Comparison of ENCODE assay signal across 1 cellular context in the genomic region with DNA sequence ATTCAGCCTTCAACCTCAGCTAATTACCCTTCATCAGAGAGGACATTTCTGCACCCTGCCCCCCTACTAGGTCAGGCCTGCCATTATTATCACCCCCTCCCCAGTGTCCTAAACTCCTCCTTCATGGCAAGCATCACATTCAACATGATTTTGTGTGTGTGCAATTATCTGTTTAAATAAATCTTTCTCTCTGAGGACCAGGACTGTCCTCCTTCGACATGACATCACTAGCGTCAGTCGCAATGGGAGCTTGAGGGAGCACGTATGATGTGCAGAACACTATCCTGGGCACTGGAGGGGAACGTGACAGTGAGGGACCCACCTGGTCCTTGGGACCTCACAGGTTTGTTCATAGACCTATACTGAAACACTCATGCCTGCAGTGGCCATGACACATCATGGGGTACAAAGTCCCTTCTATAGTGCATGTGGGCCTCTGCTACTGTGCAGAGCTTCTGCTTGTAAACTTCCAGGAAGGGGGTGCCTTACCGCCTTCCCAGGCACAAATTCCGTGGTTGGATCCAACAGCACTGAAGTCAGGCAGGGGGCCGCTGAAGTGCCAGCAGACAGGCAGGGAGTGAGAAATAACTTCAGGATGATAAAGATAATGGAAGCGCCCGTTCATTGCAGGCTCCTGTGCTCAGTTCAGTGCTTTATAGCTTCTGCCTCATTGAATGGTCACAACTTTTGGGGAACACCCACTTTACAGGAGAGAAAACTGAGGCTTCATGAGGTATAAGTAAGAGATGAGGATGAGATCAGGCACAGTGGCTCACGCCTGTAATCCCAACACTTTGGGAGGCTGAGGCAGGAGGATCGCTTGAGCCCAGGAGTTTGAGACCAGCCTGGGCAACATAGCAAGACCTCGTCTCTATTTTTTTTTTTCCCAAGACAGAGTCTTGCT.
A peak's percentile ranks its signal among the peaks of the same experiment; 100 is the strongest.
TF ChIP-seq lines count a peak whose summit lies in the region.

No MANE protein-coding gene starts in this region.

TF ChIP-seq in HepG2, 621 proteins besides CTCF, POLR2A, EP300 and RAD21 (continued from another document and continues in another):
- TF ChIP-seq, protein P1, sequence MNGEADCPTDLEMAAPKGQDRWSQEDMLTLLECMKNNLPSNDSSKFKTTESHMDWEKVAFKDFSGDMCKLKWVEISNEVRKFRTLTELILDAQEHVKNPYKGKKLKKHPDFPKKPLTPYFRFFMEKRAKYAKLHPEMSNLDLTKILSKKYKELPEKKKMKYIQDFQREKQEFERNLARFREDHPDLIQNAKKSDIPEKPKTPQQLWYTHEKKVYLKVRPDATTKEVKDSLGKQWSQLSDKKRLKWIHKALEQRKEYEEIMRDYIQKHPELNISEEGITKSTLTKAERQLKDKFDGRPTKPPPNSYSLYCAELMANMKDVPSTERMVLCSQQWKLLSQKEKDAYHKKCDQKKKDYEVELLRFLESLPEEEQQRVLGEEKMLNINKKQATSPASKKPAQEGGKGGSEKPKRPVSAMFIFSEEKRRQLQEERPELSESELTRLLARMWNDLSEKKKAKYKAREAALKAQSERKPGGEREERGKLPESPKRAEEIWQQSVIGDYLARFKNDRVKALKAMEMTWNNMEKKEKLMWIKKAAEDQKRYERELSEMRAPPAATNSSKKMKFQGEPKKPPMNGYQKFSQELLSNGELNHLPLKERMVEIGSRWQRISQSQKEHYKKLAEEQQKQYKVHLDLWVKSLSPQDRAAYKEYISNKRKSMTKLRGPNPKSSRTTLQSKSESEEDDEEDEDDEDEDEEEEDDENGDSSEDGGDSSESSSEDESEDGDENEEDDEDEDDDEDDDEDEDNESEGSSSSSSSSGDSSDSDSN (CRISPR knock-in tag; IDR thresholded peaks at IDR 0.05), result peak; percentile 26; the same call in 1 of the 2 replicates
- no peak for TF ChIP-seq MAZ (IDR thresholded peaks at IDR 0.05; ENCODE audit: borderline replicate concordance, low read depth, low read length)
- TF ChIP-seq MAZ (CRISPR knock-in tag; IDR thresholded peaks at IDR 0.05; ENCODE audit: low read depth), result no peak
- TF ChIP-seq FLYWCH1 (CRISPR knock-in tag; IDR thresholded peaks at IDR 0.05), result peak; percentile 31; the same call in 1 of the 2 replicates
- TF ChIP-seq YEATS2 (CRISPR knock-in tag; IDR thresholded peaks at IDR 0.05; ENCODE audit: borderline replicate concordance), result peak; percentile 23; the same call in 1 of the 2 replicates
- TF ChIP-seq DMAP1 (CRISPR knock-in tag; IDR thresholded peaks at IDR 0.05), result peak; percentile 69
- peak; percentile 61 for TF ChIP-seq THAP11 (CRISPR knock-in tag; IDR thresholded peaks at IDR 0.05)
- TF ChIP-seq MEF2D (CRISPR knock-in tag; IDR thresholded peaks at IDR 0.05), result peak; percentile 25; the same call in 1 of the 2 replicates
- TF ChIP-seq, protein P2, sequence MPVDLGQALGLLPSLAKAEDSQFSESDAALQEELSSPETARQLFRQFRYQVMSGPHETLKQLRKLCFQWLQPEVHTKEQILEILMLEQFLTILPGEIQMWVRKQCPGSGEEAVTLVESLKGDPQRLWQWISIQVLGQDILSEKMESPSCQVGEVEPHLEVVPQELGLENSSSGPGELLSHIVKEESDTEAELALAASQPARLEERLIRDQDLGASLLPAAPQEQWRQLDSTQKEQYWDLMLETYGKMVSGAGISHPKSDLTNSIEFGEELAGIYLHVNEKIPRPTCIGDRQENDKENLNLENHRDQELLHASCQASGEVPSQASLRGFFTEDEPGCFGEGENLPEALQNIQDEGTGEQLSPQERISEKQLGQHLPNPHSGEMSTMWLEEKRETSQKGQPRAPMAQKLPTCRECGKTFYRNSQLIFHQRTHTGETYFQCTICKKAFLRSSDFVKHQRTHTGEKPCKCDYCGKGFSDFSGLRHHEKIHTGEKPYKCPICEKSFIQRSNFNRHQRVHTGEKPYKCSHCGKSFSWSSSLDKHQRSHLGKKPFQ (CRISPR knock-in tag; IDR thresholded peaks at IDR 0.05; ENCODE audit: insufficient replicate concordance), result no peak
- peak; percentile 48; the same call in 1 of the 2 replicates for TF ChIP-seq ZNF12 (CRISPR knock-in tag; IDR thresholded peaks at IDR 0.05)
- TF ChIP-seq ZNF263 (CRISPR knock-in tag; IDR thresholded peaks at IDR 0.05), result peak; percentile 71
- TF ChIP-seq, protein P3, sequence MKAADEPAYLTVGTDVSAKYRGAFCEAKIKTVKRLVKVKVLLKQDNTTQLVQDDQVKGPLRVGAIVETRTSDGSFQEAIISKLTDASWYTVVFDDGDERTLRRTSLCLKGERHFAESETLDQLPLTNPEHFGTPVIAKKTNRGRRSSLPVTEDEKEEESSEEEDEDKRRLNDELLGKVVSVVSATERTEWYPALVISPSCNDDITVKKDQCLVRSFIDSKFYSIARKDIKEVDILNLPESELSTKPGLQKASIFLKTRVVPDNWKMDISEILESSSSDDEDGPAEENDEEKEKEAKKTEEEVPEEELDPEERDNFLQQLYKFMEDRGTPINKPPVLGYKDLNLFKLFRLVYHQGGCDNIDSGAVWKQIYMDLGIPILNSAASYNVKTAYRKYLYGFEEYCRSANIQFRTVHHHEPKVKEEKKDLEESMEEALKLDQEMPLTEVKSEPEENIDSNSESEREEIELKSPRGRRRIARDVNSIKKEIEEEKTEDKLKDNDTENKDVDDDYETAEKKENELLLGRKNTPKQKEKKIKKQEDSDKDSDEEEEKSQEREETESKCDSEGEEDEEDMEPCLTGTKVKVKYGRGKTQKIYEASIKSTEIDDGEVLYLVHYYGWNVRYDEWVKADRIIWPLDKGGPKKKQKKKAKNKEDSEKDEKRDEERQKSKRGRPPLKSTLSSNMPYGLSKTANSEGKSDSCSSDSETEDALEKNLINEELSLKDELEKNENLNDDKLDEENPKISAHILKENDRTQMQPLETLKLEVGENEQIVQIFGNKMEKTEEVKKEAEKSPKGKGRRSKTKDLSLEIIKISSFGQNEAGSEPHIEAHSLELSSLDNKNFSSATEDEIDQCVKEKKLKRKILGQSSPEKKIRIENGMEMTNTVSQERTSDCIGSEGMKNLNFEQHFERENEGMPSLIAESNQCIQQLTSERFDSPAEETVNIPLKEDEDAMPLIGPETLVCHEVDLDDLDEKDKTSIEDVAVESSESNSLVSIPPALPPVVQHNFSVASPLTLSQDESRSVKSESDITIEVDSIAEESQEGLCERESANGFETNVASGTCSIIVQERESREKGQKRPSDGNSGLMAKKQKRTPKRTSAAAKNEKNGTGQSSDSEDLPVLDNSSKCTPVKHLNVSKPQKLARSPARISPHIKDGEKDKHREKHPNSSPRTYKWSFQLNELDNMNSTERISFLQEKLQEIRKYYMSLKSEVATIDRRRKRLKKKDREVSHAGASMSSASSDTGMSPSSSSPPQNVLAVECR (CRISPR knock-in tag; IDR thresholded peaks at IDR 0.05; ENCODE audit: borderline replicate concordance), result peak; percentile 60; the same call in 1 of the 2 replicates
- TF ChIP-seq AGO2 (optimal IDR thresholded peaks at IDR 0.05; ENCODE audit: low read depth, low read length), result no peak
- TF ChIP-seq ZKSCAN5 (CRISPR knock-in tag; IDR thresholded peaks at IDR 0.05), result no peak
- TF ChIP-seq NR2F6 (IDR thresholded peaks at IDR 0.05), result no peak
- TF ChIP-seq NR2F6 (CRISPR knock-in tag; IDR thresholded peaks at IDR 0.05), result peak; percentile 40; the same call in 1 of the 2 replicates
- peak; percentile 50; the same call in 1 of the 2 replicates for TF ChIP-seq CREB1 (IDR thresholded peaks at IDR 0.05)
- peak; percentile 65 for TF ChIP-seq CREB1 (CRISPR knock-in tag; IDR thresholded peaks at IDR 0.05)
- TF ChIP-seq ZNF572 (CRISPR knock-in tag; IDR thresholded peaks at IDR 0.05), result 0 out of 2 replicates have a peak, but pooled peaks have one; percentile 45
- TF ChIP-seq JUNB (CRISPR knock-in tag; IDR thresholded peaks at IDR 0.05; ENCODE audit: borderline replicate concordance), result no peak
- TF ChIP-seq POLR2AphosphoS5 (IDR thresholded peaks at IDR 0.05; ENCODE audit: low read depth, low read length), result 0 out of 2 replicates have a peak, but pooled peaks have one; percentile 30
- TF ChIP-seq JUND (CRISPR knock-in tag; IDR thresholded peaks at IDR 0.05), result 0 out of 2 replicates have a peak, but pooled peaks have one; percentile 51
- TF ChIP-seq PITX1 (CRISPR knock-in tag; IDR thresholded peaks at IDR 0.05), result peak; percentile 62; the same call in 1 of the 2 replicates
- TF ChIP-seq, protein P4, sequence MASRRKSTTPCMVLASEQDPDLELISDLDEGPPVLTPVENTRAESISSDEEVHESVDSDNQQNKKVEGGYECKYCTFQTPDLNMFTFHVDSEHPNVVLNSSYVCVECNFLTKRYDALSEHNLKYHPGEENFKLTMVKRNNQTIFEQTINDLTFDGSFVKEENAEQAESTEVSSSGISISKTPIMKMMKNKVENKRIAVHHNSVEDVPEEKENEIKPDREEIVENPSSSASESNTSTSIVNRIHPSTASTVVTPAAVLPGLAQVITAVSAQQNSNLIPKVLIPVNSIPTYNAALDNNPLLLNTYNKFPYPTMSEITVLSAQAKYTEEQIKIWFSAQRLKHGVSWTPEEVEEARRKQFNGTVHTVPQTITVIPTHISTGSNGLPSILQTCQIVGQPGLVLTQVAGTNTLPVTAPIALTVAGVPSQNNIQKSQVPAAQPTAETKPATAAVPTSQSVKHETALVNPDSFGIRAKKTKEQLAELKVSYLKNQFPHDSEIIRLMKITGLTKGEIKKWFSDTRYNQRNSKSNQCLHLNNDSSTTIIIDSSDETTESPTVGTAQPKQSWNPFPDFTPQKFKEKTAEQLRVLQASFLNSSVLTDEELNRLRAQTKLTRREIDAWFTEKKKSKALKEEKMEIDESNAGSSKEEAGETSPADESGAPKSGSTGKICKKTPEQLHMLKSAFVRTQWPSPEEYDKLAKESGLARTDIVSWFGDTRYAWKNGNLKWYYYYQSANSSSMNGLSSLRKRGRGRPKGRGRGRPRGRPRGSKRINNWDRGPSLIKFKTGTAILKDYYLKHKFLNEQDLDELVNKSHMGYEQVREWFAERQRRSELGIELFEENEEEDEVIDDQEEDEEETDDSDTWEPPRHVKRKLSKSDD (CRISPR knock-in tag; IDR thresholded peaks at IDR 0.05; ENCODE audit: low read depth), result 0 out of 2 replicates have a peak, but pooled peaks have one; percentile 31
- TF ChIP-seq ZNF335 (CRISPR knock-in tag; IDR thresholded peaks at IDR 0.05), result peak; percentile 49; the same call in 1 of the 2 replicates
- TF ChIP-seq, protein P5, sequence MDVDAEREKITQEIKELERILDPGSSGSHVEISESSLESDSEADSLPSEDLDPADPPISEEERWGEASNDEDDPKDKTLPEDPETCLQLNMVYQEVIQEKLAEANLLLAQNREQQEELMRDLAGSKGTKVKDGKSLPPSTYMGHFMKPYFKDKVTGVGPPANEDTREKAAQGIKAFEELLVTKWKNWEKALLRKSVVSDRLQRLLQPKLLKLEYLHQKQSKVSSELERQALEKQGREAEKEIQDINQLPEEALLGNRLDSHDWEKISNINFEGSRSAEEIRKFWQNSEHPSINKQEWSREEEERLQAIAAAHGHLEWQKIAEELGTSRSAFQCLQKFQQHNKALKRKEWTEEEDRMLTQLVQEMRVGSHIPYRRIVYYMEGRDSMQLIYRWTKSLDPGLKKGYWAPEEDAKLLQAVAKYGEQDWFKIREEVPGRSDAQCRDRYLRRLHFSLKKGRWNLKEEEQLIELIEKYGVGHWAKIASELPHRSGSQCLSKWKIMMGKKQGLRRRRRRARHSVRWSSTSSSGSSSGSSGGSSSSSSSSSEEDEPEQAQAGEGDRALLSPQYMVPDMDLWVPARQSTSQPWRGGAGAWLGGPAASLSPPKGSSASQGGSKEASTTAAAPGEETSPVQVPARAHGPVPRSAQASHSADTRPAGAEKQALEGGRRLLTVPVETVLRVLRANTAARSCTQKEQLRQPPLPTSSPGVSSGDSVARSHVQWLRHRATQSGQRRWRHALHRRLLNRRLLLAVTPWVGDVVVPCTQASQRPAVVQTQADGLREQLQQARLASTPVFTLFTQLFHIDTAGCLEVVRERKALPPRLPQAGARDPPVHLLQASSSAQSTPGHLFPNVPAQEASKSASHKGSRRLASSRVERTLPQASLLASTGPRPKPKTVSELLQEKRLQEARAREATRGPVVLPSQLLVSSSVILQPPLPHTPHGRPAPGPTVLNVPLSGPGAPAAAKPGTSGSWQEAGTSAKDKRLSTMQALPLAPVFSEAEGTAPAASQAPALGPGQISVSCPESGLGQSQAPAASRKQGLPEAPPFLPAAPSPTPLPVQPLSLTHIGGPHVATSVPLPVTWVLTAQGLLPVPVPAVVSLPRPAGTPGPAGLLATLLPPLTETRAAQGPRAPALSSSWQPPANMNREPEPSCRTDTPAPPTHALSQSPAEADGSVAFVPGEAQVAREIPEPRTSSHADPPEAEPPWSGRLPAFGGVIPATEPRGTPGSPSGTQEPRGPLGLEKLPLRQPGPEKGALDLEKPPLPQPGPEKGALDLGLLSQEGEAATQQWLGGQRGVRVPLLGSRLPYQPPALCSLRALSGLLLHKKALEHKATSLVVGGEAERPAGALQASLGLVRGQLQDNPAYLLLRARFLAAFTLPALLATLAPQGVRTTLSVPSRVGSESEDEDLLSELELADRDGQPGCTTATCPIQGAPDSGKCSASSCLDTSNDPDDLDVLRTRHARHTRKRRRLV (CRISPR knock-in tag; IDR thresholded peaks at IDR 0.05), result no peak
- 0 out of 2 replicates have a peak, but pooled peaks have one; percentile 38 for TF ChIP-seq ZMAT3 (CRISPR knock-in tag; conservative IDR thresholded peaks at IDR 0.05)
- peak; percentile 70 for TF ChIP-seq ASH2L (IDR thresholded peaks at IDR 0.05; ENCODE audit: insufficient read length, low read depth, low read length)
- TF ChIP-seq, protein P6, sequence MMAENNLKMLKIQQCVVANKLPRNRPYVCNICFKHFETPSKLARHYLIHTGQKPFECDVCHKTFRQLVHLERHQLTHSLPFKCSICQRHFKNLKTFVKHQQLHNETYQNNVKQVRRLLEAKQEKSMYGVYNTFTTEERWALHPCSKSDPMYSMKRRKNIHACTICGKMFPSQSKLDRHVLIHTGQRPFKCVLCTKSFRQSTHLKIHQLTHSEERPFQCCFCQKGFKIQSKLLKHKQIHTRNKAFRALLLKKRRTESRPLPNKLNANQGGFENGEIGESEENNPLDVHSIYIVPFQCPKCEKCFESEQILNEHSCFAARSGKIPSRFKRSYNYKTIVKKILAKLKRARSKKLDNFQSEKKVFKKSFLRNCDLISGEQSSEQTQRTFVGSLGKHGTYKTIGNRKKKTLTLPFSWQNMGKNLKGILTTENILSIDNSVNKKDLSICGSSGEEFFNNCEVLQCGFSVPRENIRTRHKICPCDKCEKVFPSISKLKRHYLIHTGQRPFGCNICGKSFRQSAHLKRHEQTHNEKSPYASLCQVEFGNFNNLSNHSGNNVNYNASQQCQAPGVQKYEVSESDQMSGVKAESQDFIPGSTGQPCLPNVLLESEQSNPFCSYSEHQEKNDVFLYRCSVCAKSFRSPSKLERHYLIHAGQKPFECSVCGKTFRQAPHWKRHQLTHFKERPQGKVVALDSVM (CRISPR knock-in tag; IDR thresholded peaks at IDR 0.05), result peak; percentile 13; the same call in 1 of the 2 replicates
- TF ChIP-seq SALL1 (CRISPR knock-in tag; IDR thresholded peaks at IDR 0.05), result peak; percentile 71
- peak; percentile 23; the same call in 1 of the 2 replicates for TF ChIP-seq BHLHE40 (IDR thresholded peaks at IDR 0.05; ENCODE audit: low read length)
- TF ChIP-seq FOXA3 (CRISPR knock-in tag; IDR thresholded peaks at IDR 0.05), result peak; percentile 70
- TF ChIP-seq ADNP (CRISPR knock-in tag; IDR thresholded peaks at IDR 0.05), result peak; percentile 75; the same call in 1 of the 2 replicates
- no peak for TF ChIP-seq ZNF343 (CRISPR knock-in tag; IDR thresholded peaks at IDR 0.05)
- TF ChIP-seq, protein P7, sequence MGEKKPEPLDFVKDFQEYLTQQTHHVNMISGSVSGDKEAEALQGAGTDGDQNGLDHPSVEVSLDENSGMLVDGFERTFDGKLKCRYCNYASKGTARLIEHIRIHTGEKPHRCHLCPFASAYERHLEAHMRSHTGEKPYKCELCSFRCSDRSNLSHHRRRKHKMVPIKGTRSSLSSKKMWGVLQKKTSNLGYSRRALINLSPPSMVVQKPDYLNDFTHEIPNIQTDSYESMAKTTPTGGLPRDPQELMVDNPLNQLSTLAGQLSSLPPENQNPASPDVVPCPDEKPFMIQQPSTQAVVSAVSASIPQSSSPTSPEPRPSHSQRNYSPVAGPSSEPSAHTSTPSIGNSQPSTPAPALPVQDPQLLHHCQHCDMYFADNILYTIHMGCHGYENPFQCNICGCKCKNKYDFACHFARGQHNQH (CRISPR knock-in tag; IDR thresholded peaks at IDR 0.05), result peak; percentile 67; the same call in 1 of the 2 replicates
